22 cellular contexts compared by ENCODE assay signal in genomic region chr22:36016656-36017055, GRCh38. TPM values are rescaled to one million over a fixed set of nuclear protein-coding genes. Genes with fewer than 3 reads are reported as not detected.
DNase-seq lines count a peak whose midpoint lies in the region; ATAC-seq and TF ChIP-seq lines count a peak whose summit lies in the region.
"Had no signal": no experiment of that assay in that cellular context is flagged by ENCODE, and none has a peak within 500 bp of the region (broad histone marks: within the 10 kb centered on the region; RNA-seq: fewer than 3 reads in every experiment).

No MANE protein-coding gene starts in this region.

- no peaks in the 10 kb centered on the region for H3K27me3 Mint-ChIP-seq in osteocyte (ENCODE audit: unreplicated experiment)

- H3K36me3 ChIP-seq in OCI-LY1 (ENCODE audit: insufficient read depth, low read length) = no peaks in the 10 kb centered on the region

- H3K27ac Mint-ChIP-seq in osteocyte (ENCODE audit: unreplicated experiment) = peak overlapping the region; percentile 23
- H3K27ac Mint-ChIP-seq: natural killer cell treated with Interleukin-12 subunit alpha and Interleukin-12 subunit beta and Interleukin-15 and Interleukin-18, amount 100 ng/mL, for 72 hours; T-helper 17 cell had no signal

- H3K4me2 ChIP-seq in OCI-LY1 (ENCODE audit: low read length) = peak overlapping the region; percentile 60

- H3K9me3 Mint-ChIP-seq in osteocyte (ENCODE audit: unreplicated experiment) = no peaks in the 10 kb centered on the region
- H3K9me3 Mint-ChIP-seq: central memory CD8-positive, alpha-beta T cell; natural killer cell treated with Interleukin-12 subunit alpha and Interleukin-12 subunit beta and Interleukin-15 and Interleukin-18, amount 100 ng/mL, for 72 hours had no signal

- H3K9me3 ChIP-seq in OCI-LY1 (ENCODE audit: low read length) = no peaks in the 10 kb centered on the region
- H3K9me3 ChIP-seq: psoas muscle had no signal

- H3K36me3 Mint-ChIP-seq in osteocyte (ENCODE audit: unreplicated experiment) = no peaks in the 10 kb centered on the region
- H3K36me3 Mint-ChIP-seq: natural killer cell treated with Interleukin-12 subunit alpha and Interleukin-12 subunit beta and Interleukin-15 and Interleukin-18, amount 100 ng/mL, for 72 hours had no signal

- DNase-seq in AG10803 (ENCODE audit: low read depth) (peak; percentile 47), fibroblast of mammary gland (ENCODE audit: low read depth) (peak; percentile 49), osteocyte (ENCODE audit: extremely low spot score, unreplicated experiment) (no peak), DMS 273 (lab: John Stamatoyannopoulos, UW; ENCODE audit: unreplicated experiment) (no peak), HUDEP-2 (lab: John Stamatoyannopoulos, UW; ENCODE audit: unreplicated experiment in 76 of 76) (no peak)
- no peak for DNase-seq in activated T-cell treated with anti-CD3 and anti-CD28 coated beads, Interleukin-2, amount 50 U/mL, for 1 hour
- DNase-seq: activated CD4-positive, alpha-beta T cell treated with anti-CD3 and anti-CD28 coated beads, Interleukin-2, amount 50 U/mL, for 48 hours; activated naive CD4-positive, alpha-beta T cell treated with Interleukin-2 at 50 U/mL for 16 hours; activated T-cell treated with anti-CD3 and anti-CD28 coated beads for 4 hours; erythroblast; GDM1; NCI-H187 treated with DMSO at 0.1 percent for 48 hours; NCI-H226; NCI-H82; PC-3; psoas muscle; stimulated activated CD4-positive, alpha-beta T cell treated with anti-CD3 and anti-CD28 coated beads, Interleukin-12 subunit alpha, Interleukin-12 subunit beta, amount 100 ng/mL, for 4 hours; T-helper 17 cell had no signal

- peak overlapping the region; percentile 14; the same call in 1 of the 2 replicates for H3K9ac ChIP-seq in OCI-LY1 (ENCODE audit: low read length)

- no peaks in the 10 kb centered on the region for H3K9me2 ChIP-seq in OCI-LY1 (ENCODE audit: low read depth, low read length)

- no peaks in the 10 kb centered on the region for H4K20me1 ChIP-seq in OCI-LY1 (ENCODE audit: insufficient read depth, low read length)

- H3K27ac ChIP-seq in OCI-LY1 (ENCODE audit: low read depth, low read length, poor library complexity, severe bottlenecking) = peak overlapping the region; percentile 94
- H3K27ac ChIP-seq: psoas muscle had no signal

- no peak for TF ChIP-seq CTCF in AG10803 (conservative IDR thresholded peaks at IDR 0.05; ENCODE audit: low read length)
- no peak for TF ChIP-seq CTCF in OCI-LY1 (IDR thresholded peaks at IDR 0.05; ENCODE audit: low read length)
- no peak for TF ChIP-seq CTCF in fibroblast of mammary gland (conservative IDR thresholded peaks at IDR 0.05; ENCODE audit: control insufficient read depth, insufficient read depth, low read depth, low read length)
- TF ChIP-seq CTCF in osteocyte (IDR thresholded peaks at IDR 0.05) = no peak

- H2AFZ ChIP-seq in OCI-LY1 (ENCODE audit: low read length) = no peak overlapping the region

- H3K4me1 Mint-ChIP-seq in osteocyte (ENCODE audit: unreplicated experiment) = peaks cover 60% of the 10 kb centered on the region
- H3K4me1 Mint-ChIP-seq: central memory CD8-positive, alpha-beta T cell had no signal

- peaks cover 82% of the 10 kb centered on the region for H3K4me1 ChIP-seq in OCI-LY1 (ENCODE audit: insufficient read depth, low read length, severe bottlenecking)

- H3K4me3 Mint-ChIP-seq in osteocyte (ENCODE audit: unreplicated experiment) = no peak overlapping the region
- H3K4me3 Mint-ChIP-seq: central memory CD8-positive, alpha-beta T cell; natural killer cell treated with Interleukin-12 subunit alpha and Interleukin-12 subunit beta and Interleukin-15 and Interleukin-18, amount 100 ng/mL, for 72 hours; T-helper 17 cell had no signal

- H3K27me3 ChIP-seq in OCI-LY1 (ENCODE audit: insufficient read depth, low read length) = no peaks in the 10 kb centered on the region

- H3K79me2 ChIP-seq in OCI-LY1 (ENCODE audit: insufficient read depth, low read length) = peaks cover 29% of the 10 kb centered on the region; the same call in 1 of the 2 replicates

- H3K4me3 ChIP-seq in AG10803 (ENCODE audit: low read length) (no peak overlapping the region), OCI-LY1 (ENCODE audit: low read depth, low read length, poor library complexity, severe bottlenecking) (peak overlapping the region; percentile 33), fibroblast of mammary gland (ENCODE audit: control insufficient read depth, low read depth, low read length) (no peak overlapping the region)
- H3K4me3 ChIP-seq: psoas muscle had no signal

- ATAC-seq in HG03521 (IDR thresholded peaks at IDR 0.05; ENCODE audit: unreplicated experiment) = no peak
- ATAC-seq: natural killer cell treated with Interleukin-12 subunit alpha and Interleukin-12 subunit beta and Interleukin-15 and Interleukin-18, amount 100 ng/mL, for 72 hours; PC-3; psoas muscle; T-helper 17 cell had no signal

- no peaks in the 10 kb centered on the region for H3F3A ChIP-seq in OCI-LY1 (ENCODE audit: insufficient read depth, low read length)

RNA-seq across cellular contexts. Expression of gene RBFOX2, which starts 12.0 kb away (rescaled TPM):
- 151 and 153 TPM in 2 replicates for total RNA-seq in osteocyte

Comparison
In these comparisons a context has a peak if more than half of its experiments do, and no peak if none do; other contexts are left out.
1. DNase-seq: peak in AG10803 (single experiment) and fibroblast of mammary gland (single experiment); none in osteocyte (single experiment), DMS 273 (single experiment), HUDEP-2 (0 of 76) and activated T-cell treated with anti-CD3 and anti-CD28 coated beads, Interleukin-2, amount 50 U/mL, for 1 hour (single experiment).